ENCODE assay signal across 8 cellular contexts in genomic region chr10:125575843-125576242, GRCh38.
"Had no signal": no experiment of that assay in that cellular context is flagged by ENCODE, and none has a peak within 500 bp of the region (broad histone marks: within the 10 kb centered on the region; RNA-seq: fewer than 3 reads in every experiment).

No MANE protein-coding gene starts in this region.

- H3K27ac ChIP-seq: GM23248, HL-60, KMS-11 had no signal

- DNase-seq: GM23248, H9, HCEC 1CT, HFFc6, KBM-7 had no signal

- H3K36me3 Mint-ChIP-seq: IgD-negative memory B cell had no signal

- H3K4me1 Mint-ChIP-seq: H9, IgD-negative memory B cell had no signal

- H3K4me3 Mint-ChIP-seq: H9, HFFc6, IgD-negative memory B cell had no signal

- H3K4me3 ChIP-seq: GM23248 had no signal

- H3K27ac Mint-ChIP-seq: H9, HFFc6, IgD-negative memory B cell had no signal

- H3K4me2 ChIP-seq: KMS-11 had no signal

- H3K9ac ChIP-seq: GM23248, KMS-11 had no signal

- H2AFZ ChIP-seq: GM23248 had no signal
